ENCODE assay signal across 15 cellular contexts in genomic region chrX:115892056-115892708, GRCh38.
A peak's percentile ranks its signal among the peaks of the same experiment; 100 is the strongest.
DNase-seq lines count a peak whose midpoint lies in the region; ATAC-seq and TF ChIP-seq lines count a peak whose summit lies in the region.
"Had no signal": no experiment of that assay in that cellular context is flagged by ENCODE, and none has a peak within 500 bp of the region (broad histone marks: within the 10 kb centered on the region; RNA-seq: fewer than 3 reads in every experiment).

No MANE protein-coding gene starts in this region.

- no peak overlapping the region for H3K14ac ChIP-seq in neuronal stem cell (ENCODE audit: low read length)

- no peaks in the 10 kb centered on the region for H3K4me1 Mint-ChIP-seq in mesothelial cell of epicardium
- H3K4me1 Mint-ChIP-seq: CD14-positive monocyte had no signal

- H3K36me3 ChIP-seq in BLaER1 treated with 17β-estradiol and CSF1 and Interleukin-3, amounts not matched to agents 10 nM and 100 nM: no peaks in the 10 kb centered on the region
- peaks cover 5 to 6% of the 10 kb centered on the region in 2 donors for H3K36me3 ChIP-seq in neuronal stem cell (replicated peaks in 1 of 2; ENCODE audit: control insufficient read depth in 2 of 2, insufficient read depth in 2 of 2, low read length in 2 of 2)
- H3K36me3 ChIP-seq: cardiac muscle cell, thyroid gland had no signal

- DNase-seq in M059J (ENCODE audit: low read depth): peak; percentile 26
- peak in 4 of 10 donors; percentile 35 to 48 (median 44) for DNase-seq in dorsolateral prefrontal cortex
- no peak for DNase-seq in neuronal stem cell (ENCODE audit: low spot score)
- no peak for DNase-seq in mesothelial cell of epicardium (ENCODE audit: low spot score in 2 of 2, unreplicated experiment in 2 of 2)
- DNase-seq in NCI-H1436 treated with DMSO at 0.1 percent for 48 hours (lab: John Stamatoyannopoulos, UW): no peak
- no peak for DNase-seq in stimulated activated naive CD8-positive, alpha-beta T cell treated with anti-CD3 and anti-CD28 coated beads, Interleukin-15, Interleukin-2, amounts not matched to agents 100 U/mL and 50 U/mL, for 24 hours
- no peak for DNase-seq in effector CD4-positive, alpha-beta T cell
- DNase-seq: foreskin fibroblast, SHP77 treated with DMSO at 0.1 percent for 48 hours had no signal

- peak overlapping the region; percentile 78 to 91 (median 82) for H3K4me2 ChIP-seq in BLaER1 treated with 17β-estradiol and CSF1 and Interleukin-3, amounts not matched to agents 10 nM and 100 nM
- H3K4me2 ChIP-seq in neuronal stem cell (ENCODE audit: insufficient read depth, low read length, poor library complexity, severe bottlenecking): no peak overlapping the region

- H2BK5ac ChIP-seq in neuronal stem cell (ENCODE audit: low read length): no peak overlapping the region

- H3K4me1 ChIP-seq in BLaER1 treated with 17β-estradiol and CSF1 and Interleukin-3, amounts not matched to agents 10 nM and 100 nM: peaks cover 5 to 29% (median 21%) of the 10 kb centered on the region in 10 experiments; a peak in 19 of 20 replicates
- H3K4me1 ChIP-seq in neuronal stem cell (ENCODE audit: control insufficient read depth in 2 of 2, insufficient read depth in 1 of 2, low read depth in 1 of 2, low read length in 2 of 2): peaks cover 0 to 3% of the 10 kb centered on the region in 2 donors

- H2AK5ac ChIP-seq in neuronal stem cell (ENCODE audit: low read depth, low read length): no peak overlapping the region

- no peak overlapping the region for H3K27ac Mint-ChIP-seq in mesothelial cell of epicardium
- H3K27ac Mint-ChIP-seq: activated T-helper 1 cell treated with anti-CD3 and anti-CD28 coated beads, Interleukin-12 subunit alpha, Interleukin-12 subunit beta, Interleukin-2, Interleukin-4 antibody, amounts not matched to agents 30 ng/mL and 10 ng/mL and 1 ng/mL, durations not matched to agents 14 hours and 24 hours and 36 hours had no signal

- peaks cover 8 to 31% (median 25%) of the 10 kb centered on the region in 11 experiments for H3K9me3 ChIP-seq in BLaER1 treated with 17β-estradiol and CSF1 and Interleukin-3, amounts not matched to agents 10 nM and 100 nM (replicated peaks in 1 of 11)
- H3K9me3 ChIP-seq in neuronal stem cell (replicated peaks in 1 of 2; ENCODE audit: control insufficient read depth in 2 of 2, insufficient read depth in 1 of 2, low read depth in 1 of 2, low read length in 2 of 2): peaks cover 0 to 8% of the 10 kb centered on the region in 2 donors
- H3K9me3 ChIP-seq: thyroid gland had no signal

- H4K20me1 ChIP-seq in BLaER1 treated with 17β-estradiol and CSF1 and Interleukin-3, amounts not matched to agents 10 nM and 100 nM: no peaks in the 10 kb centered on the region; a peak in 1 of 22 replicates

- H2AFZ ChIP-seq in neuronal stem cell (ENCODE audit: low read length): peak overlapping the region; percentile 83

- peaks cover 52% of the 10 kb centered on the region for H3K36me3 Mint-ChIP-seq in mesothelial cell of epicardium
- H3K36me3 Mint-ChIP-seq: CD14-positive monocyte had no signal

- H3K4me3 Mint-ChIP-seq in mesothelial cell of epicardium: no peak overlapping the region
- H3K4me3 Mint-ChIP-seq: activated T-helper 1 cell treated with anti-CD3 and anti-CD28 coated beads, Interleukin-12 subunit alpha, Interleukin-12 subunit beta, Interleukin-2, Interleukin-4 antibody, amounts not matched to agents 30 ng/mL and 10 ng/mL and 1 ng/mL, durations not matched to agents 14 hours and 24 hours and 36 hours; CD14-positive monocyte had no signal

- no peaks in the 10 kb centered on the region for H3K79me1 ChIP-seq in neuronal stem cell (ENCODE audit: low read depth, low read length)

- TF ChIP-seq CTCF in dorsolateral prefrontal cortex (IDR thresholded peaks at IDR 0.05 in 54 of 56, conservative IDR thresholded peaks at IDR 0.05 in 2 of 56; ENCODE audit: low read depth in 1 of 56, partially characterized antibody in 56 of 56): peak in 9 of 56 donors; percentile 2 to 38 (median 20)
- TF ChIP-seq CTCF in mesothelial cell of epicardium (IDR thresholded peaks at IDR 0.05; ENCODE audit: unreplicated experiment): no peak

- no peak overlapping the region for H2BK15ac ChIP-seq in neuronal stem cell (ENCODE audit: low read length)

- H3K9ac ChIP-seq in BLaER1 treated with 17β-estradiol and CSF1 and Interleukin-3, amounts not matched to agents 10 nM and 100 nM: peak overlapping the region; percentile 63 to 82 (median 77)
- H3K9ac ChIP-seq in neuronal stem cell (ENCODE audit: low read depth, low read length, poor library complexity): no peak overlapping the region

- H3K27me3 ChIP-seq in BLaER1 treated with 17β-estradiol and CSF1 and Interleukin-3, amounts not matched to agents 10 nM and 100 nM: peaks cover 0 to 51% (median 39%) of the 10 kb centered on the region in 11 experiments; a peak in 19 of 22 replicates
- H3K27me3 ChIP-seq in dorsolateral prefrontal cortex (no peaks in the 10 kb centered on the region), neuronal stem cell (ENCODE audit: control insufficient read depth in 3 of 3, insufficient read depth in 3 of 3, low read depth in 1 of 3, low read length in 3 of 3) (peaks cover 0 to 3% (median 0%) of the 10 kb centered on the region in 3 experiments)
- H3K27me3 ChIP-seq: cardiac muscle cell, thyroid gland had no signal

- no peaks in the 10 kb centered on the region for H3K27me3 Mint-ChIP-seq in mesothelial cell of epicardium (ENCODE audit: low read depth)

- no peak overlapping the region for H3K18ac ChIP-seq in neuronal stem cell (ENCODE audit: low read length)

- no peak overlapping the region for H3K4ac ChIP-seq in neuronal stem cell (ENCODE audit: low read length)

- WGBS in neuronal stem cell (ENCODE audit: extremely low coverage in 2 of 2, insufficient read length in 2 of 2, insufficient replicate concordance in 1 of 2), 2 donors: no CpG with 5 or more reads among the region's 7 CpGs

- peak overlapping the region; percentile 63 to 91 (median 84); a peak in 21 of 22 replicates for H3K27ac ChIP-seq in BLaER1 treated with 17β-estradiol and CSF1 and Interleukin-3, amounts not matched to agents 10 nM and 100 nM
- H3K27ac ChIP-seq in dorsolateral prefrontal cortex (peak overlapping the region in 57 of 59 donors; percentile 38 to 99 (median 96)), neuronal stem cell (replicated peaks; ENCODE audit: low read length) (no peak overlapping the region)
- H3K27ac ChIP-seq: cardiac muscle cell had no signal

- no peak overlapping the region for H3K23ac ChIP-seq in neuronal stem cell (ENCODE audit: low read depth, low read length, poor library complexity)

- no peak overlapping the region for H4K91ac ChIP-seq in neuronal stem cell (ENCODE audit: low read depth, low read length, poor library complexity)

- intact Hi-C loops in dorsolateral prefrontal cortex (cut with DNase I): no loop called here

- no peak overlapping the region for H2BK12ac ChIP-seq in neuronal stem cell (ENCODE audit: low read length)

- H4K8ac ChIP-seq in neuronal stem cell (ENCODE audit: low read depth, low read length): no peak overlapping the region

- ATAC-seq in stimulated activated naive CD8-positive, alpha-beta T cell treated with anti-CD3 and anti-CD28 coated beads, Interleukin-15, Interleukin-2, amounts not matched to agents 100 U/mL and 50 U/mL, for 24 hours: no peak
- ATAC-seq: activated CD4-positive, CD25-positive, alpha-beta regulatory T cell treated with anti-CD3 and anti-CD28 coated beads, Interleukin-2, amount 50 U/mL, for 24 hours had no signal

- no peak overlapping the region for H2BK120ac ChIP-seq in neuronal stem cell (ENCODE audit: low read depth, low read length)

- peak overlapping the region in 8 of 10 experiments; percentile 38 to 67 (median 52); a peak in 12 of 20 replicates for H3K4me3 ChIP-seq in BLaER1 treated with 17β-estradiol and CSF1 and Interleukin-3, amounts not matched to agents 10 nM and 100 nM
- peak overlapping the region in 49 of 59 donors; percentile 2 to 67 (median 45) for H3K4me3 ChIP-seq in dorsolateral prefrontal cortex
- peak overlapping the region in 1 of 2 donors; percentile 33 for H3K4me3 ChIP-seq in neuronal stem cell (ENCODE audit: low read length in 2 of 2)
- H3K4me3 ChIP-seq: cardiac muscle cell had no signal

- peaks cover 54% of the 10 kb centered on the region for H3K9me3 Mint-ChIP-seq in mesothelial cell of epicardium
